Comparison of ENCODE assay signal across 21 cellular contexts in the genomic region with DNA sequence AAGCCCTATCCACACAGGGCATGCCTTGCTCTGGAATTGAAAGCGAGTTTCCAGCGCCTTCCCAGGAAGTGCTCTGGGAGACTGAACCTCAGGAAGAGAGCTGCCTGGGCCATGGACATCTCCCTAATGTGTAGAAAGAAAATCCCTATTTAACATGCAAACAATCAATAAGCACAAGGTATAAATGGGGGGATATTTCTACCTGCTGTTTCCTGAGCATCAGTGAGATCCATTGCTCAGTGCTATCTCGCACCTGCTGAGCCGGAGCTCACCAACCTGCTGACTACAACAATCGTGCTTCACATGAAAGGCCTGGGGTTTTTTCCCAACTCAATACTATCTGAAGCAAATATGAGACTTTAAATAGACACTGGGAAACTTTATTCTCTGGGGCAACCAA.
DNase-seq lines count a peak whose midpoint lies in the region; ATAC-seq, FAIRE-seq and TF ChIP-seq lines count a peak whose summit lies in the region.
"Had no signal": no experiment of that assay in that cellular context is flagged by ENCODE, and none has a peak within 500 bp of the region (broad histone marks: within the 10 kb centered on the region; RNA-seq: fewer than 3 reads in every experiment).

No MANE protein-coding gene starts in this region.

- H3K9me3 ChIP-seq in kidney (ENCODE audit: control insufficient read depth in 1 of 2, low read length in 2 of 2): no peaks in the 10 kb centered on the region
- no peaks in the 10 kb centered on the region for H3K9me3 ChIP-seq in sigmoid colon
- H3K9me3 ChIP-seq in ovary: no peaks in the 10 kb centered on the region
- no peaks in the 10 kb centered on the region for H3K9me3 ChIP-seq in transverse colon
- H3K9me3 ChIP-seq in psoas muscle: no peaks in the 10 kb centered on the region
- H3K9me3 ChIP-seq in stomach: no peaks in the 10 kb centered on the region
- H3K9me3 ChIP-seq: HAP-1 had no signal

- TF ChIP-seq CTCF in kidney (IDR thresholded peaks at IDR 0.05; ENCODE audit: borderline replicate concordance, extremely low read depth, insufficient read depth) (no peak), sigmoid colon (IDR thresholded peaks at IDR 0.05) (no peak), ovary (IDR thresholded peaks at IDR 0.05) (no peak), transverse colon (IDR thresholded peaks at IDR 0.05) (no peak), psoas muscle (IDR thresholded peaks at IDR 0.05) (no peak), stomach (IDR thresholded peaks at IDR 0.05) (no peak)

- peak; percentile 7 for DNase-seq in NCI-H748 (lab: John Stamatoyannopoulos, UW; ENCODE audit: unreplicated experiment)
- no peak for DNase-seq in NCI-H748 treated with DMSO at 0.1 percent for 48 hours (lab: John Stamatoyannopoulos, UW)
- peak; percentile 6 for DNase-seq in kidney
- DNase-seq in sigmoid colon: peak; percentile 12
- DNase-seq in ovary: no peak
- DNase-seq in transverse colon: no peak
- DNase-seq in psoas muscle: no peak
- no peak for DNase-seq in stomach
- DNase-seq: C1 segment of cervical spinal cord; Calu3; CD4-positive, alpha-beta memory T cell; COR-L47; DMS53; GF-D8; GOT3 had no signal

- no peak overlapping the region for H3K9ac ChIP-seq in kidney (ENCODE audit: low read length in 2 of 2)

- no peaks in the 10 kb centered on the region for H3K27me3 ChIP-seq in sigmoid colon
- no peaks in the 10 kb centered on the region for H3K27me3 ChIP-seq in ovary
- H3K27me3 ChIP-seq in transverse colon: no peaks in the 10 kb centered on the region
- peaks cover 0 to 2% (median 0%) of the 10 kb centered on the region in 3 donors for H3K27me3 ChIP-seq in psoas muscle (ENCODE audit: insufficient read depth in 3 of 3, low read length in 2 of 3)
- peaks cover 0 to 9% (median 0%) of the 10 kb centered on the region in 3 donors for H3K27me3 ChIP-seq in stomach

- no peak for FAIRE-seq in kidney (lab: Jason Lieb, UNC)
- FAIRE-seq: A204.1, GM12891, GM18507, H54 had no signal

- no peak for ATAC-seq in psoas muscle

- in situ Hi-C loops in transverse colon (cut with MboI; ENCODE audit: low pct_ligation_motif_present in 1 of 4, low pct_unique_long_range_greater_than_20kb in 1 of 4, low sequenced_read_pairs in 3 of 4): no loop called here

- intact Hi-C loops in kidney (cut with DNase I): no loop called here
- intact Hi-C loops in sigmoid colon (cut with DNase I): no loop called here
- intact Hi-C loops in ovary (cut with DNase I): no loop called here
- intact Hi-C loops in transverse colon (cut with DNase I; ENCODE audit: low total_unique reads): no loop called here
- intact Hi-C loops in psoas muscle (cut with DNase I): no loop called here
- intact Hi-C loops in stomach (cut with DNase I; ENCODE audit: low total_unique reads): no loop called here

- H3K4me1 ChIP-seq in kidney (ENCODE audit: control insufficient read depth in 1 of 2, insufficient read depth in 1 of 2, low read depth in 1 of 2, low read length in 2 of 2): no peaks in the 10 kb centered on the region
- no peaks in the 10 kb centered on the region for H3K4me1 ChIP-seq in sigmoid colon
- H3K4me1 ChIP-seq in ovary (ENCODE audit: insufficient read depth): no peaks in the 10 kb centered on the region
- no peaks in the 10 kb centered on the region for H3K4me1 ChIP-seq in transverse colon
- no peaks in the 10 kb centered on the region for H3K4me1 ChIP-seq in psoas muscle
- no peaks in the 10 kb centered on the region for H3K4me1 ChIP-seq in stomach
- H3K4me1 ChIP-seq: HAP-1 had no signal

- H3K4me3 ChIP-seq in kidney (ENCODE audit: low read length in 2 of 2) (no peak overlapping the region), sigmoid colon (no peak overlapping the region), ovary (no peak overlapping the region), transverse colon (no peak overlapping the region), psoas muscle (no peak overlapping the region), stomach (no peak overlapping the region)
- H3K4me3 ChIP-seq: HAP-1 had no signal

- TF ChIP-seq EP300 in sigmoid colon (IDR thresholded peaks at IDR 0.05) (no peak), ovary (IDR thresholded peaks at IDR 0.05) (no peak), transverse colon (IDR thresholded peaks at IDR 0.05; ENCODE audit: low read depth) (no peak), stomach (IDR thresholded peaks at IDR 0.05) (no peak)

- 82 to 86% methylated on average over 5 of the region's 5 CpGs for WGBS in sigmoid colon, 2 donors
- 80 to 88% (median 85%) methylated on average over 5 of the region's 5 CpGs for WGBS in ovary, 3 donors
- 82 to 87% methylated on average over 4 to 5 of the region's 5 CpGs for WGBS in transverse colon (ENCODE audit: low coverage in 1 of 2), 2 donors
- WGBS in psoas muscle, 3 donors: 86 to 89% (median 87%) methylated on average over 5 of the region's 5 CpGs
- 66 to 79% (median 77%) methylated on average over 5 of the region's 5 CpGs for WGBS in stomach, 5 donors

- TF ChIP-seq POLR2A in sigmoid colon (IDR thresholded peaks at IDR 0.05): no peak
- no peak for TF ChIP-seq POLR2A in ovary (IDR thresholded peaks at IDR 0.05)
- TF ChIP-seq POLR2A in transverse colon (IDR thresholded peaks at IDR 0.05): no peak
- no peak for TF ChIP-seq POLR2A in stomach (IDR thresholded peaks at IDR 0.05)

- no peaks in the 10 kb centered on the region for H3K36me3 ChIP-seq in kidney (ENCODE audit: control insufficient read depth in 1 of 2, insufficient read depth in 2 of 2, low read length in 2 of 2)
- no peaks in the 10 kb centered on the region for H3K36me3 ChIP-seq in sigmoid colon
- no peaks in the 10 kb centered on the region for H3K36me3 ChIP-seq in ovary
- no peaks in the 10 kb centered on the region for H3K36me3 ChIP-seq in transverse colon
- H3K36me3 ChIP-seq in psoas muscle (ENCODE audit: insufficient read depth in 1 of 2, low read depth in 1 of 2): no peaks in the 10 kb centered on the region
- H3K36me3 ChIP-seq in stomach: no peaks in the 10 kb centered on the region
- H3K36me3 ChIP-seq: HAP-1 had no signal

- no peak overlapping the region for H3K27ac ChIP-seq in kidney (ENCODE audit: low read depth in 2 of 2, low read length in 2 of 2)
- no peak overlapping the region for H3K27ac ChIP-seq in sigmoid colon
- no peak overlapping the region for H3K27ac ChIP-seq in ovary
- no peak overlapping the region for H3K27ac ChIP-seq in transverse colon
- H3K27ac ChIP-seq in psoas muscle: no peak overlapping the region
- no peak overlapping the region for H3K27ac ChIP-seq in stomach
- H3K27ac ChIP-seq: 22Rv1 had no signal

Comparison
In these comparisons a context has a peak if more than half of its experiments do, and no peak if none do; other contexts are left out.
1. DNase-seq: peak in NCI-H748 (single experiment), kidney (single experiment) and sigmoid colon (single experiment); none in NCI-H748 treated with DMSO at 0.1 percent for 48 hours (single experiment), ovary (0 of 5), transverse colon (single experiment), psoas muscle (0 of 2) and stomach (single experiment).